Comparison of ENCODE assay signal across 22 cellular contexts in the genomic region with DNA sequence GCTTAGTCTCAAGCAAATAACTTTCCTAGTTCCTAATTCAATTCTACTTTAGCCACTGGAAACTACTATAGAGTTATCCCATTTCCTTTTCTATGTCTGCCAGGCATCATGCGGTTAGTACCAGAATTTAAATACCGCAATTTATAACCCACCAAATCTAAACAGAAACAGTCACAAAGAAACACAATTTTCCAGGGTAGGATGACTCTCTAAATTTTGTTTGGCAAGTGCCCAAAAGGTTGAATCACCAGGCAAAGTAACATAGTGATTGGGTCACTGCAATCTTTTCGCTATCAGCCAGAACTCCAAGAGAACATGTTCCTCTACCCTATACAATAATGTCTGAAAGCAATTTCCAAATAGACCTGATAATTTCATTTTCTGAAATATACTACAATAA.
DNase-seq lines count a peak whose midpoint lies in the region; ATAC-seq, FAIRE-seq and TF ChIP-seq lines count a peak whose summit lies in the region.
"Had no signal": no experiment of that assay in that cellular context is flagged by ENCODE, and none has a peak within 500 bp of the region (broad histone marks: within the 10 kb centered on the region; RNA-seq: fewer than 3 reads in every experiment).

No MANE protein-coding gene starts in this region.

- no peaks in the 10 kb centered on the region for H3K27me3 ChIP-seq in bronchial epithelial cell (ENCODE audit: control insufficient read depth, insufficient read depth, low read length)
- H3K27me3 ChIP-seq: ascending aorta, left lung had no signal

- no peak for FAIRE-seq in bronchial epithelial cell (lab: Jason Lieb, UNC)

- H3K4me3 ChIP-seq in bronchial epithelial cell (ENCODE audit: low read depth, low read length) = no peak overlapping the region
- H3K4me3 ChIP-seq: ascending aorta, coronary artery, left lung, mucosa of descending colon had no signal

- no peak for TF ChIP-seq CTCF in AG09319 (IDR thresholded peaks at IDR 0.05; ENCODE audit: low read depth, low read length)
- no peak for TF ChIP-seq CTCF in bronchial epithelial cell (IDR thresholded peaks at IDR 0.05; ENCODE audit: insufficient read depth, low read length, severe bottlenecking)

- peak; percentile 15 for DNase-seq in AG09319 (ENCODE audit: extremely low read depth, low read depth)
- peak; percentile 2 for DNase-seq in OCI-M1 (lab: John Stamatoyannopoulos, UW)
- DNase-seq in bronchial epithelial cell (ENCODE audit: low read depth) = peak; percentile 62
- DNase-seq in kidney tubule cell (ENCODE audit: low spot score) = peak; percentile 1
- no peak for DNase-seq in cerebellar cortex (ENCODE audit: low spot score)
- DNase-seq in pons (ENCODE audit: low spot score) = no peak
- DNase-seq: activated CD8-positive, alpha-beta T cell treated with anti-CD3 and anti-CD28 coated beads for 36 hours; activated naive CD4-positive, alpha-beta T cell treated with anti-CD3 and anti-CD28 coated beads for 36 hours; activated T-cell treated with anti-CD3 and anti-CD28 coated beads, Interleukin-2, amount 50 U/mL, for 24 hours; CD8-positive, alpha-beta T cell; DND-41; Kasumi-1; left lung; mucosa of descending colon; NCI-H1105 treated with DMSO at 0.1 percent for 48 hours; NCI-H510A treated with DMSO at 0.1 percent for 48 hours; SHP77 treated with DMSO at 0.1 percent for 48 hours had no signal

- no peak for ATAC-seq in GM21737 (IDR thresholded peaks at IDR 0.05; ENCODE audit: unreplicated experiment)
- no peak for ATAC-seq in GM18511 (IDR thresholded peaks at IDR 0.05; ENCODE audit: unreplicated experiment)
- ATAC-seq: activated CD8-positive, alpha-beta T cell treated with anti-CD3 and anti-CD28 coated beads for 36 hours; CD8-positive, alpha-beta T cell; left lung; mucosa of descending colon; WTC11 had no signal

- H3K36me3 ChIP-seq in bronchial epithelial cell (ENCODE audit: control insufficient read depth, insufficient read depth, low read length) = no peaks in the 10 kb centered on the region
- H3K36me3 ChIP-seq: ascending aorta, left lung had no signal

Comparison
In these comparisons a context has a peak if more than half of its experiments do, and no peak if none do; other contexts are left out.
1. DNase-seq: peak in AG09319 (single experiment), OCI-M1 (single experiment), bronchial epithelial cell (single experiment) and kidney tubule cell (single experiment); none in cerebellar cortex (single experiment) and pons (single experiment).